Comparison of ENCODE assay signal across 2 cellular contexts in the genomic region with DNA sequence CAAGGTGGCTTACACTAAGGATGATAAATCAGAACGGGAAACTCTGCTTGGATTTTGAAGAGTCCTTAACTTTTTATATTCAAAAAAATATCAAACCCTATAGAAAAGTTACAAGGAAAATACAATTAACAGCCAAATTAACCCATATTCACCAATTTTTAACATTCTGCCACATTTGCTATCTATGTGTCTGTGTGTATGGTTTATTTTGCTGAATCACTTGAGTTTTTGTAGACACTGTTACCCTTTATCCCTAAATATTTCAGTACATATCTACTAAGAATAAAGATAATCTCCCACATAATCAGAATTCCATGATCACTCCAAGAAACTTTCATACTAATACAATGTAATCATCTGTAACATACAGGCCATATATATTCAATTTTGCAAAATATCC.
TF ChIP-seq lines count a peak whose summit lies in the region.

No MANE protein-coding gene starts in this region.

TF ChIP-seq in K562, 482 proteins besides CTCF, POLR2A, EP300 and RAD21:
- TF ChIP-seq POLR2B (IDR thresholded peaks at IDR 0.05; ENCODE audit: low read depth, partially characterized antibody) (no peak), ZNF146 (CRISPR knock-in tag; IDR thresholded peaks at IDR 0.05; ENCODE audit: unreplicated experiment) (no peak), ZFP36 (IDR thresholded peaks at IDR 0.05; ENCODE audit: low read depth, low read length, partially characterized antibody) (no peak), MAFG (tag; conservative IDR thresholded peaks at IDR 0.05) (peak; percentile 65), ZNF316 (IDR thresholded peaks at IDR 0.05) (peak; percentile 64), NR3C1 (CRISPR knock-in tag; IDR thresholded peaks at IDR 0.05) (no peak), POLR2AphosphoS2 (IDR thresholded peaks at IDR 0.05; ENCODE audit: low read length) (no peak), MAFF (IDR thresholded peaks at IDR 0.05; ENCODE audit: low read length) (peak; percentile 6; the same call in 1 of the 2 replicates), CREM (IDR thresholded peaks at IDR 0.05; ENCODE audit: low read depth) (no peak), BHLHE40 (IDR thresholded peaks at IDR 0.05; ENCODE audit: low read length) (no peak), ZNF140 (CRISPR knock-in tag; IDR thresholded peaks at IDR 0.05) (no peak), MAFK (IDR thresholded peaks at IDR 0.05; ENCODE audit: low read length) (no peak), FUS (optimal IDR thresholded peaks at IDR 0.05; ENCODE audit: low read depth, low read length) (no peak), REST (CRISPR knock-in tag; IDR thresholded peaks at IDR 0.05; ENCODE audit: low read depth) (no peak), TFE3 (CRISPR knock-in tag; IDR thresholded peaks at IDR 0.05) (no peak), RBM39 (optimal IDR thresholded peaks at IDR 0.05; ENCODE audit: low read depth, low read length) (no peak), C11orf30 (IDR thresholded peaks at IDR 0.05; ENCODE audit: low read depth) (peak; percentile 58), KHSRP (IDR thresholded peaks at IDR 0.05) (no peak), LARP7 (IDR thresholded peaks at IDR 0.05) (no peak), SMARCC2 (IDR thresholded peaks at IDR 0.05; ENCODE audit: low read depth) (no peak), ZNF584 (CRISPR knock-in tag; IDR thresholded peaks at IDR 0.05; ENCODE audit: low read depth) (no peak), NFE2 (IDR thresholded peaks at IDR 0.05; ENCODE audit: low read depth) (peak; percentile 73), IRF2 (CRISPR knock-in tag; IDR thresholded peaks at IDR 0.05) (no peak)
- TF ChIP-seq, protein P1, sequence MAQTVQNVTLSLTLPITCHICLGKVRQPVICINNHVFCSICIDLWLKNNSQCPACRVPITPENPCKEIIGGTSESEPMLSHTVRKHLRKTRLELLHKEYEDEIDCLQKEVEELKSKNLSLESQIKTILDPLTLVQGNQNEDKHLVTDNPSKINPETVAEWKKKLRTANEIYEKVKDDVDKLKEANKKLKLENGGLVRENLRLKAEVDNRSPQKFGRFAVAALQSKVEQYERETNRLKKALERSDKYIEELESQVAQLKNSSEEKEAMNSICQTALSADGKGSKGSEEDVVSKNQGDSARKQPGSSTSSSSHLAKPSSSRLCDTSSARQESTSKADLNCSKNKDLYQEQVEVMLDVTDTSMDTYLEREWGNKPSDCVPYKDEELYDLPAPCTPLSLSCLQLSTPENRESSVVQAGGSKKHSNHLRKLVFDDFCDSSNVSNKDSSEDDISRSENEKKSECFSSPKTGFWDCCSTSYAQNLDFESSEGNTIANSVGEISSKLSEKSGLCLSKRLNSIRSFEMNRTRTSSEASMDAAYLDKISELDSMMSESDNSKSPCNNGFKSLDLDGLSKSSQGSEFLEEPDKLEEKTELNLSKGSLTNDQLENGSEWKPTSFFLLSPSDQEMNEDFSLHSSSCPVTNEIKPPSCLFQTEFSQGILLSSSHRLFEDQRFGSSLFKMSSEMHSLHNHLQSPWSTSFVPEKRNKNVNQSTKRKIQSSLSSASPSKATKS (CRISPR knock-in tag; IDR thresholded peaks at IDR 0.05) = no peak
- TF ChIP-seq, protein P2, sequence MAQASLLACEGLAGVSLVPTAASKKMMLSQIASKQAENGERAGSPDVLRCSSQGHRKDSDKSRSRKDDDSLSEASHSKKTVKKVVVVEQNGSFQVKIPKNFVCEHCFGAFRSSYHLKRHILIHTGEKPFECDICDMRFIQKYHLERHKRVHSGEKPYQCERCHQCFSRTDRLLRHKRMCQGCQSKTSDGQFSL (CRISPR knock-in tag; IDR thresholded peaks at IDR 0.05) = no peak
- TF ChIP-seq, protein P2 (tag; IDR thresholded peaks at IDR 0.05) = 0 out of 4 replicates have a peak, but pooled peaks of 1 of the 2 experiments have one; percentile 7

TF ChIP-seq in SK-N-SH, 30 proteins besides CTCF, POLR2A, EP300 and RAD21:
- TF ChIP-seq FOSL2 (IDR thresholded peaks at IDR 0.05; ENCODE audit: borderline replicate concordance, low read depth) (no peak), POLR2AphosphoS5 (IDR thresholded peaks at IDR 0.05; ENCODE audit: low read depth, low read length) (no peak), CHD2 (IDR thresholded peaks at IDR 0.05; ENCODE audit: low read length, partially characterized antibody) (no peak), ELF1 (IDR thresholded peaks at IDR 0.05) (no peak), SMC3 (IDR thresholded peaks at IDR 0.05; ENCODE audit: low read depth, low read length) (no peak), GABPA (IDR thresholded peaks at IDR 0.05; ENCODE audit: low read depth) (no peak), TCF12 (IDR thresholded peaks at IDR 0.05) (no peak), NRF1 (IDR thresholded peaks at IDR 0.05; ENCODE audit: low read depth, low read length) (no peak), GATA2 (CRISPR knock-in tag; IDR thresholded peaks at IDR 0.05) (no peak), TEAD4 (IDR thresholded peaks at IDR 0.05; ENCODE audit: borderline replicate concordance, insufficient read depth) (no peak), FOXM1 (IDR thresholded peaks at IDR 0.05; ENCODE audit: low read depth) (no peak), MAX (IDR thresholded peaks at IDR 0.05; ENCODE audit: low read depth) (no peak), FOXJ3 (CRISPR knock-in tag; IDR thresholded peaks at IDR 0.05) (no peak), PBX3 (IDR thresholded peaks at IDR 0.05) (no peak), MEF2A (IDR thresholded peaks at IDR 0.05; ENCODE audit: borderline replicate concordance, low read depth) (no peak), MXI1 (IDR thresholded peaks at IDR 0.05; ENCODE audit: low read depth, low read length) (no peak), JUND (IDR thresholded peaks at IDR 0.05) (no peak), SIN3A (IDR thresholded peaks at IDR 0.05; ENCODE audit: borderline replicate concordance, low read depth, low read length) (no peak)
- TF ChIP-seq, protein P3, sequence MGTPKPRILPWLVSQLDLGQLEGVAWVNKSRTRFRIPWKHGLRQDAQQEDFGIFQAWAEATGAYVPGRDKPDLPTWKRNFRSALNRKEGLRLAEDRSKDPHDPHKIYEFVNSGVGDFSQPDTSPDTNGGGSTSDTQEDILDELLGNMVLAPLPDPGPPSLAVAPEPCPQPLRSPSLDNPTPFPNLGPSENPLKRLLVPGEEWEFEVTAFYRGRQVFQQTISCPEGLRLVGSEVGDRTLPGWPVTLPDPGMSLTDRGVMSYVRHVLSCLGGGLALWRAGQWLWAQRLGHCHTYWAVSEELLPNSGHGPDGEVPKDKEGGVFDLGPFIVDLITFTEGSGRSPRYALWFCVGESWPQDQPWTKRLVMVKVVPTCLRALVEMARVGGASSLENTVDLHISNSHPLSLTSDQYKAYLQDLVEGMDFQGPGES (IDR thresholded peaks at IDR 0.05; ENCODE audit: low read depth, low read length) = no peak
